Comparison of ENCODE assay signal across 1 cellular context in the genomic region with DNA sequence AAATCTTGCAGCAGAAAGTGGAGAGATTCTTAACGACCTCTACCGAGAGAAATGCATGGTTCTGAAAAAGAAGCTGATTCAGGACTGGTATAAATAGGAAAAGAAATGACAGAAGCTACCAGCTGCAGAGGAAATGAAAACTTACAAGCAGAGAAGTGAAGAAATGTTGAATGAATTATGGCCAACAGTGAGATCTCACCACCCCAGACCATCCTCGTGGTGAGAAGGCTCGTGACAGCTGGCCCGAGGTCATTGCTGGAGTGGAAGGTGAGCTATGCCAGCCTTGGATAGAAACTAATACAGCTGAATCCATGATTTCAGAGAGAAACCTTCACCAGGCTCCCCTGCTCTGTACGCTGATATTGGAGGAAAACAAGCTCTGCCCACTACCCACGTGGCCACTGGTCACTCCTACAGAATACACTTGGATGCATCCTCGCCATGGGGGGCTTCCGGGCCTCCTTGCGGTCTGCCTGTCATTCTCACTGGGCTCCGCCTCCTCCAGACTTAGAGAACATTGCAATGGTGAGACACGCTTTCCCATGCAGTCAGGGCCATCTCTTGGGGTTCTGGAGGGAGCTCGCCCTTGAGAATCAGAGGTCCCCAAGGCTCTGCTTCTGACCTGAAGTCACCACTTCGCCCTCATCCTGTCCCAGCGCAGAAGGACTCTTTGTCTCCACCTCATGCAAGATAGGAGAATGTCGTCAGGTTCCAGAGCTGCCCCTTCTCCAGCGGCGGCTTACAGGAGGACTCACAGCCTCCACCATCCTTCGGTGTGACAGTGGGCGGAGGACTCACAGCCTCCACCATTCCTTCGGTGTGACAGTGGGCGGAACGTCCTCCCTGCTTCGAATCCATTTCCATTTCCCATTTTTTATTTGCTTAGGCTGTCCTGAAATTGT.
A peak's percentile ranks its signal among the peaks of the same experiment; 100 is the strongest.
TF ChIP-seq lines count a peak whose summit lies in the region.

No MANE protein-coding gene starts in this region.

TF ChIP-seq in K562, 482 proteins besides CTCF, POLR2A, EP300 and RAD21 (continued from another document and continues in another):
- TF ChIP-seq, protein P1, sequence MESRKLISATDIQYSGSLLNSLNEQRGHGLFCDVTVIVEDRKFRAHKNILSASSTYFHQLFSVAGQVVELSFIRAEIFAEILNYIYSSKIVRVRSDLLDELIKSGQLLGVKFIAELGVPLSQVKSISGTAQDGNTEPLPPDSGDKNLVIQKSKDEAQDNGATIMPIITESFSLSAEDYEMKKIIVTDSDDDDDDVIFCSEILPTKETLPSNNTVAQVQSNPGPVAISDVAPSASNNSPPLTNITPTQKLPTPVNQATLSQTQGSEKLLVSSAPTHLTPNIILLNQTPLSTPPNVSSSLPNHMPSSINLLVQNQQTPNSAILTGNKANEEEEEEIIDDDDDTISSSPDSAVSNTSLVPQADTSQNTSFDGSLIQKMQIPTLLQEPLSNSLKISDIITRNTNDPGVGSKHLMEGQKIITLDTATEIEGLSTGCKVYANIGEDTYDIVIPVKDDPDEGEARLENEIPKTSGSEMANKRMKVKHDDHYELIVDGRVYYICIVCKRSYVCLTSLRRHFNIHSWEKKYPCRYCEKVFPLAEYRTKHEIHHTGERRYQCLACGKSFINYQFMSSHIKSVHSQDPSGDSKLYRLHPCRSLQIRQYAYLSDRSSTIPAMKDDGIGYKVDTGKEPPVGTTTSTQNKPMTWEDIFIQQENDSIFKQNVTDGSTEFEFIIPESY (CRISPR knock-in tag; IDR thresholded peaks at IDR 0.05): peak; percentile 76; the same call in 1 of the 2 replicates
- no peak for TF ChIP-seq ZNF766 (CRISPR knock-in tag; conservative IDR thresholded peaks at IDR 0.05)
- TF ChIP-seq ZNF143 (CRISPR knock-in tag; IDR thresholded peaks at IDR 0.05): no peak
- no peak for TF ChIP-seq KAT2B (IDR thresholded peaks at IDR 0.05; ENCODE audit: low read depth, low read length)
- TF ChIP-seq NRF1 (conservative IDR thresholded peaks at IDR 0.05 in 1 of 2, IDR thresholded peaks at IDR 0.05 in 1 of 2): 0 out of 4 replicates have a peak, but pooled peaks of 1 of the 2 experiments have one; percentile 19
- peak; percentile 30; the same call in 1 of the 2 replicates for TF ChIP-seq L3MBTL2 (IDR thresholded peaks at IDR 0.05)
- TF ChIP-seq ESRRA (IDR thresholded peaks at IDR 0.05; ENCODE audit: borderline replicate concordance, low read depth): 0 out of 2 replicates have a peak, but pooled peaks have one; percentile 17
- TF ChIP-seq ETV1 (tag; conservative IDR thresholded peaks at IDR 0.05; ENCODE audit: low read depth): 0 out of 2 replicates have a peak, but pooled peaks have one; percentile 5
- TF ChIP-seq KLF16 (IDR thresholded peaks at IDR 0.05): no peak
- TF ChIP-seq, protein P2, sequence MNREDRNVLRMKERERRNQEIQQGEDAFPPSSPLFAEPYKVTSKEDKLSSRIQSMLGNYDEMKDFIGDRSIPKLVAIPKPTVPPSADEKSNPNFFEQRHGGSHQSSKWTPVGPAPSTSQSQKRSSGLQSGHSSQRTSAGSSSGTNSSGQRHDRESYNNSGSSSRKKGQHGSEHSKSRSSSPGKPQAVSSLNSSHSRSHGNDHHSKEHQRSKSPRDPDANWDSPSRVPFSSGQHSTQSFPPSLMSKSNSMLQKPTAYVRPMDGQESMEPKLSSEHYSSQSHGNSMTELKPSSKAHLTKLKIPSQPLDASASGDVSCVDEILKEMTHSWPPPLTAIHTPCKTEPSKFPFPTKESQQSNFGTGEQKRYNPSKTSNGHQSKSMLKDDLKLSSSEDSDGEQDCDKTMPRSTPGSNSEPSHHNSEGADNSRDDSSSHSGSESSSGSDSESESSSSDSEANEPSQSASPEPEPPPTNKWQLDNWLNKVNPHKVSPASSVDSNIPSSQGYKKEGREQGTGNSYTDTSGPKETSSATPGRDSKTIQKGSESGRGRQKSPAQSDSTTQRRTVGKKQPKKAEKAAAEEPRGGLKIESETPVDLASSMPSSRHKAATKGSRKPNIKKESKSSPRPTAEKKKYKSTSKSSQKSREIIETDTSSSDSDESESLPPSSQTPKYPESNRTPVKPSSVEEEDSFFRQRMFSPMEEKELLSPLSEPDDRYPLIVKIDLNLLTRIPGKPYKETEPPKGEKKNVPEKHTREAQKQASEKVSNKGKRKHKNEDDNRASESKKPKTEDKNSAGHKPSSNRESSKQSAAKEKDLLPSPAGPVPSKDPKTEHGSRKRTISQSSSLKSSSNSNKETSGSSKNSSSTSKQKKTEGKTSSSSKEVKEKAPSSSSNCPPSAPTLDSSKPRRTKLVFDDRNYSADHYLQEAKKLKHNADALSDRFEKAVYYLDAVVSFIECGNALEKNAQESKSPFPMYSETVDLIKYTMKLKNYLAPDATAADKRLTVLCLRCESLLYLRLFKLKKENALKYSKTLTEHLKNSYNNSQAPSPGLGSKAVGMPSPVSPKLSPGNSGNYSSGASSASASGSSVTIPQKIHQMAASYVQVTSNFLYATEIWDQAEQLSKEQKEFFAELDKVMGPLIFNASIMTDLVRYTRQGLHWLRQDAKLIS (CRISPR knock-in tag; IDR thresholded peaks at IDR 0.05): no peak
- TF ChIP-seq, protein P3, sequence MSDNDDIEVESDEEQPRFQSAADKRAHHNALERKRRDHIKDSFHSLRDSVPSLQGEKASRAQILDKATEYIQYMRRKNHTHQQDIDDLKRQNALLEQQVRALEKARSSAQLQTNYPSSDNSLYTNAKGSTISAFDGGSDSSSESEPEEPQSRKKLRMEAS (CRISPR knock-in tag; IDR thresholded peaks at IDR 0.05): peak; percentile 37; the same call in 1 of the 2 replicates
- no peak for TF ChIP-seq ZNF174 (CRISPR knock-in tag; IDR thresholded peaks at IDR 0.05)
- TF ChIP-seq RCOR1 (IDR thresholded peaks at IDR 0.05; ENCODE audit: borderline replicate concordance in 1 of 2, low read depth in 2 of 2, low read length in 2 of 2): 0 out of 4 replicates have a peak, but pooled peaks of 1 of the 2 experiments have one; percentile 29
- TF ChIP-seq ZNF830 (CRISPR knock-in tag; IDR thresholded peaks at IDR 0.05): no peak
- TF ChIP-seq, protein P4, sequence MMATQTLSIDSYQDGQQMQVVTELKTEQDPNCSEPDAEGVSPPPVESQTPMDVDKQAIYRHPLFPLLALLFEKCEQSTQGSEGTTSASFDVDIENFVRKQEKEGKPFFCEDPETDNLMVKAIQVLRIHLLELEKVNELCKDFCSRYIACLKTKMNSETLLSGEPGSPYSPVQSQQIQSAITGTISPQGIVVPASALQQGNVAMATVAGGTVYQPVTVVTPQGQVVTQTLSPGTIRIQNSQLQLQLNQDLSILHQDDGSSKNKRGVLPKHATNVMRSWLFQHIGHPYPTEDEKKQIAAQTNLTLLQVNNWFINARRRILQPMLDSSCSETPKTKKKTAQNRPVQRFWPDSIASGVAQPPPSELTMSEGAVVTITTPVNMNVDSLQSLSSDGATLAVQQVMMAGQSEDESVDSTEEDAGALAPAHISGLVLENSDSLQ (IDR thresholded peaks at IDR 0.05): peak; percentile 61; the same call in 1 of the 2 replicates
- TF ChIP-seq, protein P5, sequence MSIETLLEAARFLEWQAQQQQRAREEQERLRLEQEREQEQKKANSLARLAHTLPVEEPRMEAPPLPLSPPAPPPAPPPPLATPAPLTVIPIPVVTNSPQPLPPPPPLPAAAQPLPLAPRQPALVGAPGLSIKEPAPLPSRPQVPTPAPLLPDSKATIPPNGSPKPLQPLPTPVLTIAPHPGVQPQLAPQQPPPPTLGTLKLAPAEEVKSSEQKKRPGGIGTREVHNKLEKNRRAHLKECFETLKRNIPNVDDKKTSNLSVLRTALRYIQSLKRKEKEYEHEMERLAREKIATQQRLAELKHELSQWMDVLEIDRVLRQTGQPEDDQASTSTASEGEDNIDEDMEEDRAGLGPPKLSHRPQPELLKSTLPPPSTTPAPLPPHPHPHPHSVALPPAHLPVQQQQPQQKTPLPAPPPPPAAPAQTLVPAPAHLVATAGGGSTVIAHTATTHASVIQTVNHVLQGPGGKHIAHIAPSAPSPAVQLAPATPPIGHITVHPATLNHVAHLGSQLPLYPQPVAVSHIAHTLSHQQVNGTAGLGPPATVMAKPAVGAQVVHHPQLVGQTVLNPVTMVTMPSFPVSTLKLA (conservative IDR thresholded peaks at IDR 0.05): peak; percentile 37 to 56; a peak in 2 of 4 replicates
- TF ChIP-seq SNRNP70 (optimal IDR thresholded peaks at IDR 0.05; ENCODE audit: low read depth, low read length): no peak
- no peak for TF ChIP-seq JUND (IDR thresholded peaks at IDR 0.05; ENCODE audit: borderline replicate concordance, low read depth, low read length)
- TF ChIP-seq JUND (tag; IDR thresholded peaks at IDR 0.05; ENCODE audit: borderline replicate concordance, low read depth, low read length): peak; percentile 29; the same call in 1 of the 3 replicates
- no peak for TF ChIP-seq ZNF77 (CRISPR knock-in tag; IDR thresholded peaks at IDR 0.05)
- no peak for TF ChIP-seq RUNX1 (IDR thresholded peaks at IDR 0.05; ENCODE audit: low read depth)
- TF ChIP-seq, protein P6, sequence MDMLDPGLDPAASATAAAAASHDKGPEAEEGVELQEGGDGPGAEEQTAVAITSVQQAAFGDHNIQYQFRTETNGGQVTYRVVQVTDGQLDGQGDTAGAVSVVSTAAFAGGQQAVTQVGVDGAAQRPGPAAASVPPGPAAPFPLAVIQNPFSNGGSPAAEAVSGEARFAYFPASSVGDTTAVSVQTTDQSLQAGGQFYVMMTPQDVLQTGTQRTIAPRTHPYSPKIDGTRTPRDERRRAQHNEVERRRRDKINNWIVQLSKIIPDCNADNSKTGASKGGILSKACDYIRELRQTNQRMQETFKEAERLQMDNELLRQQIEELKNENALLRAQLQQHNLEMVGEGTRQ (CRISPR knock-in tag; IDR thresholded peaks at IDR 0.05): 0 out of 2 replicates have a peak, but pooled peaks have one; percentile 19
- TF ChIP-seq, protein P7, sequence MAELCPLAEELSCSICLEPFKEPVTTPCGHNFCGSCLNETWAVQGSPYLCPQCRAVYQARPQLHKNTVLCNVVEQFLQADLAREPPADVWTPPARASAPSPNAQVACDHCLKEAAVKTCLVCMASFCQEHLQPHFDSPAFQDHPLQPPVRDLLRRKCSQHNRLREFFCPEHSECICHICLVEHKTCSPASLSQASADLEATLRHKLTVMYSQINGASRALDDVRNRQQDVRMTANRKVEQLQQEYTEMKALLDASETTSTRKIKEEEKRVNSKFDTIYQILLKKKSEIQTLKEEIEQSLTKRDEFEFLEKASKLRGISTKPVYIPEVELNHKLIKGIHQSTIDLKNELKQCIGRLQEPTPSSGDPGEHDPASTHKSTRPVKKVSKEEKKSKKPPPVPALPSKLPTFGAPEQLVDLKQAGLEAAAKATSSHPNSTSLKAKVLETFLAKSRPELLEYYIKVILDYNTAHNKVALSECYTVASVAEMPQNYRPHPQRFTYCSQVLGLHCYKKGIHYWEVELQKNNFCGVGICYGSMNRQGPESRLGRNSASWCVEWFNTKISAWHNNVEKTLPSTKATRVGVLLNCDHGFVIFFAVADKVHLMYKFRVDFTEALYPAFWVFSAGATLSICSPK (IDR thresholded peaks at IDR 0.05; ENCODE audit: borderline replicate concordance): no peak
- TF ChIP-seq CBX3 (IDR thresholded peaks at IDR 0.05; ENCODE audit: borderline replicate concordance in 1 of 2, low read length in 2 of 2): 0 out of 3 replicates have a peak, but pooled peaks of 1 of the 2 experiments have one; percentile 32
- TF ChIP-seq, protein P8, sequence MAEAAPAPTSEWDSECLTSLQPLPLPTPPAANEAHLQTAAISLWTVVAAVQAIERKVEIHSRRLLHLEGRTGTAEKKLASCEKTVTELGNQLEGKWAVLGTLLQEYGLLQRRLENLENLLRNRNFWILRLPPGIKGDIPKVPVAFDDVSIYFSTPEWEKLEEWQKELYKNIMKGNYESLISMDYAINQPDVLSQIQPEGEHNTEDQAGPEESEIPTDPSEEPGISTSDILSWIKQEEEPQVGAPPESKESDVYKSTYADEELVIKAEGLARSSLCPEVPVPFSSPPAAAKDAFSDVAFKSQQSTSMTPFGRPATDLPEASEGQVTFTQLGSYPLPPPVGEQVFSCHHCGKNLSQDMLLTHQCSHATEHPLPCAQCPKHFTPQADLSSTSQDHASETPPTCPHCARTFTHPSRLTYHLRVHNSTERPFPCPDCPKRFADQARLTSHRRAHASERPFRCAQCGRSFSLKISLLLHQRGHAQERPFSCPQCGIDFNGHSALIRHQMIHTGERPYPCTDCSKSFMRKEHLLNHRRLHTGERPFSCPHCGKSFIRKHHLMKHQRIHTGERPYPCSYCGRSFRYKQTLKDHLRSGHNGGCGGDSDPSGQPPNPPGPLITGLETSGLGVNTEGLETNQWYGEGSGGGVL (CRISPR knock-in tag; IDR thresholded peaks at IDR 0.05): no peak
- peak; percentile 7; the same call in 1 of the 2 replicates for TF ChIP-seq ZNF316 (IDR thresholded peaks at IDR 0.05)
- TF ChIP-seq CAMTA2 (CRISPR knock-in tag; conservative IDR thresholded peaks at IDR 0.05): no peak
- no peak for TF ChIP-seq ZNF583 (CRISPR knock-in tag; IDR thresholded peaks at IDR 0.05)
- no peak for TF ChIP-seq CBX1 (IDR thresholded peaks at IDR 0.05; ENCODE audit: low read depth)
- TF ChIP-seq, protein P9, sequence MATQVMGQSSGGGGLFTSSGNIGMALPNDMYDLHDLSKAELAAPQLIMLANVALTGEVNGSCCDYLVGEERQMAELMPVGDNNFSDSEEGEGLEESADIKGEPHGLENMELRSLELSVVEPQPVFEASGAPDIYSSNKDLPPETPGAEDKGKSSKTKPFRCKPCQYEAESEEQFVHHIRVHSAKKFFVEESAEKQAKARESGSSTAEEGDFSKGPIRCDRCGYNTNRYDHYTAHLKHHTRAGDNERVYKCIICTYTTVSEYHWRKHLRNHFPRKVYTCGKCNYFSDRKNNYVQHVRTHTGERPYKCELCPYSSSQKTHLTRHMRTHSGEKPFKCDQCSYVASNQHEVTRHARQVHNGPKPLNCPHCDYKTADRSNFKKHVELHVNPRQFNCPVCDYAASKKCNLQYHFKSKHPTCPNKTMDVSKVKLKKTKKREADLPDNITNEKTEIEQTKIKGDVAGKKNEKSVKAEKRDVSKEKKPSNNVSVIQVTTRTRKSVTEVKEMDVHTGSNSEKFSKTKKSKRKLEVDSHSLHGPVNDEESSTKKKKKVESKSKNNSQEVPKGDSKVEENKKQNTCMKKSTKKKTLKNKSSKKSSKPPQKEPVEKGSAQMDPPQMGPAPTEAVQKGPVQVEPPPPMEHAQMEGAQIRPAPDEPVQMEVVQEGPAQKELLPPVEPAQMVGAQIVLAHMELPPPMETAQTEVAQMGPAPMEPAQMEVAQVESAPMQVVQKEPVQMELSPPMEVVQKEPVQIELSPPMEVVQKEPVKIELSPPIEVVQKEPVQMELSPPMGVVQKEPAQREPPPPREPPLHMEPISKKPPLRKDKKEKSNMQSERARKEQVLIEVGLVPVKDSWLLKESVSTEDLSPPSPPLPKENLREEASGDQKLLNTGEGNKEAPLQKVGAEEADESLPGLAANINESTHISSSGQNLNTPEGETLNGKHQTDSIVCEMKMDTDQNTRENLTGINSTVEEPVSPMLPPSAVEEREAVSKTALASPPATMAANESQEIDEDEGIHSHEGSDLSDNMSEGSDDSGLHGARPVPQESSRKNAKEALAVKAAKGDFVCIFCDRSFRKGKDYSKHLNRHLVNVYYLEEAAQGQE (CRISPR knock-in tag; IDR thresholded peaks at IDR 0.05; ENCODE audit: low read depth): no peak
- TF ChIP-seq, protein P10, sequence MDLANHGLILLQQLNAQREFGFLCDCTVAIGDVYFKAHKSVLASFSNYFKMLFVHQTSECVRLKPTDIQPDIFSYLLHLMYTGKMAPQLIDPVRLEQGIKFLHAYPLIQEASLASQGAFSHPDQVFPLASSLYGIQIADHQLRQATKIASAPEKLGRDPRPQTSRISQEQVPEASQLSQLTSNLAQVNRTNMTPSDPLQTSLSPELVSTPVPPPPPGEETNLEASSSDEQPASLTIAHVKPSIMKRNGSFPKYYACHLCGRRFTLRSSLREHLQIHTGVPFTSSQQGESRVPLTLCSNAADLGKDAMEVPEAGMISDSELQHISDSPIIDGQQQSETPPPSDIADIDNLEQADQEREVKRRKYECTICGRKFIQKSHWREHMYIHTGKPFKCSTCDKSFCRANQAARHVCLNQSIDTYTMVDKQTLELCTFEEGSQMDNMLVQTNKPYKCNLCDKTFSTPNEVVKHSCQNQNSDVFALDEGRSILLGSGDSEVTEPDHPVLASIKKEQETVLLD (IDR thresholded peaks at IDR 0.05): no peak
- no peak for TF ChIP-seq ELF1 (tag; IDR thresholded peaks at IDR 0.05)
